In genomic region chr11:105042178-105042577, GRCh38 we compare ENCODE assay signal across 15 cellular contexts. TPM values are rescaled to one million over a fixed set of nuclear protein-coding genes. Genes with fewer than 3 reads are reported as not detected.
"Had no signal": no experiment of that assay in that cellular context is flagged by ENCODE, and none has a peak within 500 bp of the region (broad histone marks: within the 10 kb centered on the region; RNA-seq: fewer than 3 reads in every experiment).

No MANE protein-coding gene starts in this region.

- ATAC-seq: body of pancreas, left colon, mucosa of descending colon, SK-N-SH treated with all-trans-retinoic acid at 6 μM for 48 hours had no signal

- H3K4me3 ChIP-seq: adrenal gland, body of pancreas, mucosa of descending colon, ovary, thyroid gland, uterus had no signal

- H3K36me3 ChIP-seq: adrenal gland, ovary, thyroid gland, uterus had no signal

- H3K4me1 ChIP-seq: body of pancreas, thyroid gland, uterus had no signal

- H3K27me3 ChIP-seq: adrenal gland, body of pancreas, ovary, thyroid gland, uterus had no signal

- H3K27ac ChIP-seq: adrenal gland, body of pancreas, ovary, thyroid gland, uterus had no signal

- DNase-seq: activated CD4-positive, alpha-beta T cell treated with anti-CD3 and anti-CD28 coated beads for 1 hour; activated CD4-positive, alpha-beta T cell treated with anti-CD3 and anti-CD28 coated beads, Interleukin-2, amount 50 U/mL, for 48 hours; activated naive CD4-positive, alpha-beta T cell; adrenal gland; body of pancreas; central memory CD4-positive, alpha-beta T cell; erythroblast; glutamatergic neuron; left colon; mucosa of descending colon; ovary; thyroid gland; uterus had no signal

- H3K9me3 ChIP-seq: adrenal gland, body of pancreas, mucosa of descending colon, ovary, thyroid gland, uterus had no signal

RNA-seq across cellular contexts. Expression of gene CARD16, which starts 3.0 kb away (rescaled TPM):
- polyA plus RNA-seq: neural cell had no signal

RNA-seq across cellular contexts. Expression of gene CASP1, which starts 7.2 kb away (rescaled TPM):
- polyA plus RNA-seq: neural cell had no signal

RNA-seq across cellular contexts. Expression of gene CASP5, which starts 19.2 kb away (rescaled TPM):
- total RNA-seq: body of pancreas, thyroid gland, uterus had no signal
- polyA plus RNA-seq: neural cell had no signal
